In the genomic region with DNA sequence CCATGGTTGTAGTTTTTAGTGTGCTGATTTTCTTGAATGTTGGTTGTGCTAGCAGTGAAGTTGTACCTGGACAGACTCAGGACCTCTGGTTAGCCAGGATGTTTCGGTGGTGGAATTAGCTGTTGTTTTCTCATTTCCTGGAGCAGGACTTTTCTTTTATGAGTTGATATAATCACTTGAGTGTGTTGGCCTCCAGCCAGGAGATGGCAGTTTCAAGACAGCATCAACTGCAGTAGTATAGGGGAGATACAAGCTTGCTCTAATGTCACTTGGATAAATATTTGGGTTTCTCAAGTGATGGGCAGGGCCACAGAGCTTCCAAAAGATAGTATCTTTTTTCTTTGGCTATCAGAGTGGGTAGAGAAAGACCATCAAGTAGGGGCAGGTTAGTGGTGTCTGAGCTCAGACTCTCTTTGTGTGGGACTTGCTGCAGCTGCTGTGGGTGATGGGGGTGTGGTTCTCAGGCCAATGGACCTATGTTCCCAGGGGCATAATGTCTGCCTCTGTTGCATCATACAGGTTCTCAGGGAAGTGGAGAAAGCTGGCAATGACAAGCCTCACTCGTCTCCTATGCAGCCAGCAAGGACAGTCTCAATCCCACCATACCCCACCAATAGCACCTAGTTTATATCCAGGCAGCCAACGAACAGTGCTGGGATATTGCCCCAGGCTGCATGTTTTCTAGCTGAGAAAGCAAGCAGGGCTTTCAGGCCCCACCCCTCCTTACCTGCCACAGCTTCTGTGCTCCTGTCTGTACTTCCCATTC, we compare ENCODE assay signal across 1 cellular context.
A peak's percentile ranks its signal among the peaks of the same experiment; 100 is the strongest.
TF ChIP-seq lines count a peak whose summit lies in the region.

No MANE protein-coding gene starts in this region.

TF ChIP-seq in HEK293, 187 proteins besides CTCF, POLR2A, EP300 and RAD21 (continued from another document):
- TF ChIP-seq, protein P1, sequence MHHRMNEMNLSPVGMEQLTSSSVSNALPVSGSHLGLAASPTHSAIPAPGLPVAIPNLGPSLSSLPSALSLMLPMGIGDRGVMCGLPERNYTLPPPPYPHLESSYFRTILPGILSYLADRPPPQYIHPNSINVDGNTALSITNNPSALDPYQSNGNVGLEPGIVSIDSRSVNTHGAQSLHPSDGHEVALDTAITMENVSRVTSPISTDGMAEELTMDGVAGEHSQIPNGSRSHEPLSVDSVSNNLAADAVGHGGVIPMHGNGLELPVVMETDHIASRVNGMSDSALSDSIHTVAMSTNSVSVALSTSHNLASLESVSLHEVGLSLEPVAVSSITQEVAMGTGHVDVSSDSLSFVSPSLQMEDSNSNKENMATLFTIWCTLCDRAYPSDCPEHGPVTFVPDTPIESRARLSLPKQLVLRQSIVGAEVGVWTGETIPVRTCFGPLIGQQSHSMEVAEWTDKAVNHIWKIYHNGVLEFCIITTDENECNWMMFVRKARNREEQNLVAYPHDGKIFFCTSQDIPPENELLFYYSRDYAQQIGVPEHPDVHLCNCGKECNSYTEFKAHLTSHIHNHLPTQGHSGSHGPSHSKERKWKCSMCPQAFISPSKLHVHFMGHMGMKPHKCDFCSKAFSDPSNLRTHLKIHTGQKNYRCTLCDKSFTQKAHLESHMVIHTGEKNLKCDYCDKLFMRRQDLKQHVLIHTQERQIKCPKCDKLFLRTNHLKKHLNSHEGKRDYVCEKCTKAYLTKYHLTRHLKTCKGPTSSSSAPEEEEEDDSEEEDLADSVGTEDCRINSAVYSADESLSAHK (tag by site-specific recombination; IDR thresholded peaks at IDR 0.05): peak; percentile 95
- no peak for TF ChIP-seq ZNF155 (tag by site-specific recombination; IDR thresholded peaks at IDR 0.05)
- no peak for TF ChIP-seq ZFP69B (tag by site-specific recombination; IDR thresholded peaks at IDR 0.05)
- no peak for TF ChIP-seq ZNF23 (tag by site-specific recombination; IDR thresholded peaks at IDR 0.05; ENCODE audit: borderline replicate concordance)
- TF ChIP-seq ZBTB8A (tag by site-specific recombination; IDR thresholded peaks at IDR 0.05): no peak
- TF ChIP-seq ZNF335 (tag by site-specific recombination; conservative IDR thresholded peaks at IDR 0.05): peak; percentile 40; the same call in 1 of the 2 replicates
- TF ChIP-seq ZNF423 (tag by site-specific recombination; IDR thresholded peaks at IDR 0.05): no peak
- TF ChIP-seq TCF7L2 (IDR thresholded peaks at IDR 0.05; ENCODE audit: borderline replicate concordance, low read depth, low read length): no peak
- TF ChIP-seq, protein P2, sequence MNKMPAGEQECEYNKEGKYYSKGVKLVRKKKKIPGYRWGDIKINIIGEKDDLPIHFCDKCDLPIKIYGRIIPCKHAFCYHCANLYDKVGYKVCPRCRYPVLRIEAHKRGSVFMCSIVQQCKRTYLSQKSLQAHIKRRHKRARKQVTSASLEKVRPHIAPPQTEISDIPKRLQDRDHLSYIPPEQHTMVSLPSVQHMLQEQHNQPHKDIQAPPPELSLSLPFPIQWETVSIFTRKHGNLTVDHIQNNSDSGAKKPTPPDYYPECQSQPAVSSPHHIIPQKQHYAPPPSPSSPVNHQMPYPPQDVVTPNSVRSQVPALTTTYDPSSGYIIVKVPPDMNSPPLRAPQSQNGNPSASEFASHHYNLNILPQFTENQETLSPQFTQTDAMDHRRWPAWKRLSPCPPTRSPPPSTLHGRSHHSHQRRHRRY (tag by site-specific recombination; IDR thresholded peaks at IDR 0.05): no peak
- no peak for TF ChIP-seq ZNF114 (tag by site-specific recombination; IDR thresholded peaks at IDR 0.05)
- TF ChIP-seq, protein P3, sequence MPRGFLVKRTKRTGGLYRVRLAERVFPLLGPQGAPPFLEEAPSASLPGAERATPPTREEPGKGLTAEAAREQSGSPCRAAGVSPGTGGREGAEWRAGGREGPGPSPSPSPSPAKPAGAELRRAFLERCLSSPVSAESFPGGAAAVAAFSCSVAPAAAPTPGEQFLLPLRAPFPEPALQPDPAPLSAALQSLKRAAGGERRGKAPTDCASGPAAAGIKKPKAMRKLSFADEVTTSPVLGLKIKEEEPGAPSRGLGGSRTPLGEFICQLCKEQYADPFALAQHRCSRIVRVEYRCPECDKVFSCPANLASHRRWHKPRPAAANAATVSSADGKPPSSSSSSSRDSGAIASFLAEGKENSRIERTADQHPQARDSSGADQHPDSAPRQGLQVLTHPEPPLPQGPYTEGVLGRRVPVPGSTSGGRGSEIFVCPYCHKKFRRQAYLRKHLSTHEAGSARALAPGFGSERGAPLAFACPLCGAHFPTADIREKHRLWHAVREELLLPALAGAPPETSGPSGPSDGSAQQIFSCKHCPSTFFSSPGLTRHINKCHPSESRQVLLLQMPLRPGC (tag by site-specific recombination; IDR thresholded peaks at IDR 0.05): no peak
- TF ChIP-seq OSR2 (tag by site-specific recombination; IDR thresholded peaks at IDR 0.05): 0 out of 2 replicates have a peak, but pooled peaks have one; percentile 9
- no peak for TF ChIP-seq YY1 (tag by site-specific recombination; IDR thresholded peaks at IDR 0.05)
- TF ChIP-seq ZNF426 (tag by site-specific recombination; IDR thresholded peaks at IDR 0.05): no peak
- no peak for TF ChIP-seq ZFP41 (tag by site-specific recombination; IDR thresholded peaks at IDR 0.05; ENCODE audit: borderline replicate concordance)
- no peak for TF ChIP-seq HOXD13 (CRISPR knock-in tag; IDR thresholded peaks at IDR 0.05; ENCODE audit: borderline replicate concordance)
- no peak for TF ChIP-seq PRDM1 (tag by site-specific recombination; IDR thresholded peaks at IDR 0.05)
